In the genomic region with DNA sequence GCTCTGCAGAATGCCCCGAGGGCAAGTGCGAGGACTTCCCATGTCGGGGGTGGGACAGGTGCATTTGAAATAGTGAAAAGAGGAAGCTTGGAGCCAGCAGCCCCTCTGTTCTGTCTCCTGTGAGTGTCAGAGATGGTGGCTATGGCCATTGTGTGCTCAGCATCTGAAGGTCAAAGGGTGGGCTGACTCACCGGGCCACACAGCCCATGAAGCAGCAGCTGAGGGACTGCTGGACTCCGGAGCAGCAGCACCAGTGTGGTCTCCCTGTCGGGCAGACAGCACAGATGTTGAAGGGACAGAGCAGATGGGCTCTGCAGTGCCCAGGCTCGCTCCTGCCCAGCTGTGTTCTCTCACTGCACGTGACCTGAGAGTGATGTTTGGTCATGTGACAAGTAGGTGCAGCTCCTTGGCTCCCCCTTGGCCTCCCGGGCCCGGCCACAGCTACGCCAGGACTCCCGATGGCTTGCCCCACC, we compare ENCODE assay signal across 1 cellular context.
TF ChIP-seq lines count a peak whose summit lies in the region.

No MANE protein-coding gene starts in this region.

TF ChIP-seq in HepG2, 621 proteins besides CTCF, POLR2A, EP300 and RAD21 (continued from another document and continues in another):
- TF ChIP-seq ZNF687 (CRISPR knock-in tag; IDR thresholded peaks at IDR 0.05), result peak; percentile 94
- peak; percentile 57; the same call in 1 of the 2 replicates for TF ChIP-seq FOSL1 (CRISPR knock-in tag; IDR thresholded peaks at IDR 0.05; ENCODE audit: borderline replicate concordance)
- peak; percentile 30; the same call in 1 of the 2 replicates for TF ChIP-seq HNF4G (IDR thresholded peaks at IDR 0.05; ENCODE audit: borderline replicate concordance, low read depth, low read length)
- TF ChIP-seq HNF4G (CRISPR knock-in tag; IDR thresholded peaks at IDR 0.05; ENCODE audit: borderline replicate concordance, low read depth), result peak; percentile 20; the same call in 1 of the 2 replicates
- peak; percentile 93 for TF ChIP-seq FOSL2 (CRISPR knock-in tag; IDR thresholded peaks at IDR 0.05)
- no peak for TF ChIP-seq ZNF557 (CRISPR knock-in tag; IDR thresholded peaks at IDR 0.05)
- TF ChIP-seq CCAR2 (optimal IDR thresholded peaks at IDR 0.05; ENCODE audit: low read depth, low read length), result no peak
- no peak for TF ChIP-seq ZNF225 (CRISPR knock-in tag; IDR thresholded peaks at IDR 0.05)
- no peak for TF ChIP-seq PTBP1 (IDR thresholded peaks at IDR 0.05; ENCODE audit: low read depth, low read length, poor library complexity, severe bottlenecking)
- peak; percentile 82; the same call in 1 of the 2 replicates for TF ChIP-seq ZNF563 (CRISPR knock-in tag; IDR thresholded peaks at IDR 0.05)
- no peak for TF ChIP-seq FOXA3 (CRISPR knock-in tag; IDR thresholded peaks at IDR 0.05)
- TF ChIP-seq, protein P1, sequence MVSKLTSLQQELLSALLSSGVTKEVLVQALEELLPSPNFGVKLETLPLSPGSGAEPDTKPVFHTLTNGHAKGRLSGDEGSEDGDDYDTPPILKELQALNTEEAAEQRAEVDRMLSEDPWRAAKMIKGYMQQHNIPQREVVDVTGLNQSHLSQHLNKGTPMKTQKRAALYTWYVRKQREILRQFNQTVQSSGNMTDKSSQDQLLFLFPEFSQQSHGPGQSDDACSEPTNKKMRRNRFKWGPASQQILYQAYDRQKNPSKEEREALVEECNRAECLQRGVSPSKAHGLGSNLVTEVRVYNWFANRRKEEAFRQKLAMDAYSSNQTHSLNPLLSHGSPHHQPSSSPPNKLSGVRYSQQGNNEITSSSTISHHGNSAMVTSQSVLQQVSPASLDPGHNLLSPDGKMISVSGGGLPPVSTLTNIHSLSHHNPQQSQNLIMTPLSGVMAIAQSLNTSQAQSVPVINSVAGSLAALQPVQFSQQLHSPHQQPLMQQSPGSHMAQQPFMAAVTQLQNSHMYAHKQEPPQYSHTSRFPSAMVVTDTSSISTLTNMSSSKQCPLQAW (CRISPR knock-in tag; IDR thresholded peaks at IDR 0.05), result no peak
- no peak for TF ChIP-seq NFIC (IDR thresholded peaks at IDR 0.05; ENCODE audit: low read length)
- no peak for TF ChIP-seq ZBTB39 (CRISPR knock-in tag; IDR thresholded peaks at IDR 0.05)
- TF ChIP-seq KLF12 (CRISPR knock-in tag; IDR thresholded peaks at IDR 0.05; ENCODE audit: borderline replicate concordance), result no peak
- TF ChIP-seq CREM (IDR thresholded peaks at IDR 0.05), result no peak
- no peak for TF ChIP-seq CREM (CRISPR knock-in tag; IDR thresholded peaks at IDR 0.05)
- TF ChIP-seq ZNF577 (CRISPR knock-in tag; IDR thresholded peaks at IDR 0.05; ENCODE audit: borderline replicate concordance, low read depth), result no peak
- 0 out of 2 replicates have a peak, but pooled peaks have one; percentile 17 for TF ChIP-seq KDM1A (CRISPR knock-in tag; IDR thresholded peaks at IDR 0.05)
- TF ChIP-seq MZF1 (CRISPR knock-in tag; IDR thresholded peaks at IDR 0.05; ENCODE audit: borderline replicate concordance), result no peak
- TF ChIP-seq ZNF136 (CRISPR knock-in tag; IDR thresholded peaks at IDR 0.05; ENCODE audit: low read depth), result no peak
- TF ChIP-seq, protein P2, sequence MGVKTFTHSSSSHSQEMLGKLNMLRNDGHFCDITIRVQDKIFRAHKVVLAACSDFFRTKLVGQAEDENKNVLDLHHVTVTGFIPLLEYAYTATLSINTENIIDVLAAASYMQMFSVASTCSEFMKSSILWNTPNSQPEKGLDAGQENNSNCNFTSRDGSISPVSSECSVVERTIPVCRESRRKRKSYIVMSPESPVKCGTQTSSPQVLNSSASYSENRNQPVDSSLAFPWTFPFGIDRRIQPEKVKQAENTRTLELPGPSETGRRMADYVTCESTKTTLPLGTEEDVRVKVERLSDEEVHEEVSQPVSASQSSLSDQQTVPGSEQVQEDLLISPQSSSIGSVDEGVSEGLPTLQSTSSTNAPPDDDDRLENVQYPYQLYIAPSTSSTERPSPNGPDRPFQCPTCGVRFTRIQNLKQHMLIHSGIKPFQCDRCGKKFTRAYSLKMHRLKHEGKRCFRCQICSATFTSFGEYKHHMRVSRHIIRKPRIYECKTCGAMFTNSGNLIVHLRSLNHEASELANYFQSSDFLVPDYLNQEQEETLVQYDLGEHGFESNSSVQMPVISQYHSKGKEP (CRISPR knock-in tag; IDR thresholded peaks at IDR 0.05), result no peak
- no peak for TF ChIP-seq SMAD3 (CRISPR knock-in tag; IDR thresholded peaks at IDR 0.05)
- TF ChIP-seq SRSF1 (optimal IDR thresholded peaks at IDR 0.05; ENCODE audit: low read depth, low read length), result no peak
- TF ChIP-seq ATF6 (CRISPR knock-in tag; conservative IDR thresholded peaks at IDR 0.05), result no peak
- TF ChIP-seq, protein P3, sequence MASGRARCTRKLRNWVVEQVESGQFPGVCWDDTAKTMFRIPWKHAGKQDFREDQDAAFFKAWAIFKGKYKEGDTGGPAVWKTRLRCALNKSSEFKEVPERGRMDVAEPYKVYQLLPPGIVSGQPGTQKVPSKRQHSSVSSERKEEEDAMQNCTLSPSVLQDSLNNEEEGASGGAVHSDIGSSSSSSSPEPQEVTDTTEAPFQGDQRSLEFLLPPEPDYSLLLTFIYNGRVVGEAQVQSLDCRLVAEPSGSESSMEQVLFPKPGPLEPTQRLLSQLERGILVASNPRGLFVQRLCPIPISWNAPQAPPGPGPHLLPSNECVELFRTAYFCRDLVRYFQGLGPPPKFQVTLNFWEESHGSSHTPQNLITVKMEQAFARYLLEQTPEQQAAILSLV (CRISPR knock-in tag; IDR thresholded peaks at IDR 0.05; ENCODE audit: borderline replicate concordance), result no peak
- no peak for TF ChIP-seq LBX2 (CRISPR knock-in tag; IDR thresholded peaks at IDR 0.05; ENCODE audit: borderline replicate concordance)
- TF ChIP-seq, protein P4, sequence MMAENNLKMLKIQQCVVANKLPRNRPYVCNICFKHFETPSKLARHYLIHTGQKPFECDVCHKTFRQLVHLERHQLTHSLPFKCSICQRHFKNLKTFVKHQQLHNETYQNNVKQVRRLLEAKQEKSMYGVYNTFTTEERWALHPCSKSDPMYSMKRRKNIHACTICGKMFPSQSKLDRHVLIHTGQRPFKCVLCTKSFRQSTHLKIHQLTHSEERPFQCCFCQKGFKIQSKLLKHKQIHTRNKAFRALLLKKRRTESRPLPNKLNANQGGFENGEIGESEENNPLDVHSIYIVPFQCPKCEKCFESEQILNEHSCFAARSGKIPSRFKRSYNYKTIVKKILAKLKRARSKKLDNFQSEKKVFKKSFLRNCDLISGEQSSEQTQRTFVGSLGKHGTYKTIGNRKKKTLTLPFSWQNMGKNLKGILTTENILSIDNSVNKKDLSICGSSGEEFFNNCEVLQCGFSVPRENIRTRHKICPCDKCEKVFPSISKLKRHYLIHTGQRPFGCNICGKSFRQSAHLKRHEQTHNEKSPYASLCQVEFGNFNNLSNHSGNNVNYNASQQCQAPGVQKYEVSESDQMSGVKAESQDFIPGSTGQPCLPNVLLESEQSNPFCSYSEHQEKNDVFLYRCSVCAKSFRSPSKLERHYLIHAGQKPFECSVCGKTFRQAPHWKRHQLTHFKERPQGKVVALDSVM (CRISPR knock-in tag; IDR thresholded peaks at IDR 0.05), result no peak
- TF ChIP-seq HOXA7 (CRISPR knock-in tag; IDR thresholded peaks at IDR 0.05), result no peak
- TF ChIP-seq RARA (CRISPR knock-in tag; IDR thresholded peaks at IDR 0.05), result 0 out of 2 replicates have a peak, but pooled peaks have one; percentile 19
- no peak for TF ChIP-seq SCMH1 (CRISPR knock-in tag; IDR thresholded peaks at IDR 0.05; ENCODE audit: borderline replicate concordance)
- 0 out of 2 replicates have a peak, but pooled peaks have one; percentile 34 for TF ChIP-seq PPARG (CRISPR knock-in tag; conservative IDR thresholded peaks at IDR 0.05)
- TF ChIP-seq HCFC1 (IDR thresholded peaks at IDR 0.05; ENCODE audit: low read depth, low read length), result no peak
- no peak for TF ChIP-seq ZNF780A (CRISPR knock-in tag; IDR thresholded peaks at IDR 0.05)
- TF ChIP-seq ZNF143 (CRISPR knock-in tag; IDR thresholded peaks at IDR 0.05), result no peak
- TF ChIP-seq HDAC2 (CRISPR knock-in tag; IDR thresholded peaks at IDR 0.05), result peak; percentile 46; the same call in 1 of the 2 replicates
- TF ChIP-seq NKX3-1 (CRISPR knock-in tag; IDR thresholded peaks at IDR 0.05), result no peak
- TF ChIP-seq, protein P5, sequence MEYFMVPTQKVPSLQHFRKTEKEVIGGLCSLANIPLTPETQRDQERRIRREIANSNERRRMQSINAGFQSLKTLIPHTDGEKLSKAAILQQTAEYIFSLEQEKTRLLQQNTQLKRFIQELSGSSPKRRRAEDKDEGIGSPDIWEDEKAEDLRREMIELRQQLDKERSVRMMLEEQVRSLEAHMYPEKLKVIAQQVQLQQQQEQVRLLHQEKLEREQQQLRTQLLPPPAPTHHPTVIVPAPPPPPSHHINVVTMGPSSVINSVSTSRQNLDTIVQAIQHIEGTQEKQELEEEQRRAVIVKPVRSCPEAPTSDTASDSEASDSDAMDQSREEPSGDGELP (IDR thresholded peaks at IDR 0.05; ENCODE audit: borderline replicate concordance, low read depth), result peak; percentile 76; the same call in 1 of the 2 replicates
- no peak for TF ChIP-seq ZNF614 (CRISPR knock-in tag; IDR thresholded peaks at IDR 0.05; ENCODE audit: borderline replicate concordance)
- no peak for TF ChIP-seq NCOA1 (CRISPR knock-in tag; IDR thresholded peaks at IDR 0.05)
- TF ChIP-seq ZNF333 (CRISPR knock-in tag; IDR thresholded peaks at IDR 0.05; ENCODE audit: borderline replicate concordance), result 0 out of 2 replicates have a peak, but pooled peaks have one; percentile 33
- TF ChIP-seq EED (CRISPR knock-in tag; IDR thresholded peaks at IDR 0.05), result no peak
- TF ChIP-seq TEAD3 (CRISPR knock-in tag; optimal IDR thresholded peaks at IDR 0.05; ENCODE audit: borderline replicate concordance), result peak; percentile 43
- TF ChIP-seq PITX1 (CRISPR knock-in tag; IDR thresholded peaks at IDR 0.05), result no peak
- no peak for TF ChIP-seq NFKB2 (CRISPR knock-in tag; IDR thresholded peaks at IDR 0.05; ENCODE audit: borderline replicate concordance)
- TF ChIP-seq SALL1 (CRISPR knock-in tag; IDR thresholded peaks at IDR 0.05), result peak; percentile 49
- TF ChIP-seq ZNF292 (CRISPR knock-in tag; IDR thresholded peaks at IDR 0.05; ENCODE audit: borderline replicate concordance, low read depth), result peak; percentile 79; the same call in 1 of the 2 replicates
